Comparison of ENCODE assay signal across 24 cellular contexts in the genomic region with DNA sequence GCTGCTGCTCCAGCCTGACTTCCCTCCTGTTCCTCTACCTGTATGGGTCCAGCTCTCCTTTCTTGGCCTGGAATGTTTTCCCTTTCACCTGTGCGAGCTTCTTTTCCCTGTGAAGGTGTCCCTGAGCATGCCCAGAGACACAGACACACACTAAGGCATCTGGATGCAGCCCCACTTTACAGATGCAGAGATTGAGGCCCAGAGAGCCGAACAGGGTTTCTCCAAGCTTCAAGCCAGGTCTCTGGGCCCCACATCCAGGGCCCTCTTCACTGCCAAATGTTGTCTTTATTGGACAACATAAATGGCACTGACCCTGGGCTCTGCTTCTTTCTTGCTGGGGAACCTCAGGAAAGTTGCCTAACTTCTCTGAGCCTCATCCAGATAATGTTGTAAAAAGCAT.
A peak's percentile ranks its signal among the peaks of the same experiment; 100 is the strongest.
DNase-seq lines count a peak whose midpoint lies in the region; ATAC-seq, FAIRE-seq and TF ChIP-seq lines count a peak whose summit lies in the region.
"Had no signal": no experiment of that assay in that cellular context is flagged by ENCODE, and none has a peak within 500 bp of the region (broad histone marks: within the 10 kb centered on the region; RNA-seq: fewer than 3 reads in every experiment).

No MANE protein-coding gene starts in this region.

- H3K4me2 ChIP-seq in trophoblast cell (ENCODE audit: low read length): no peak overlapping the region
- H3K4me2 ChIP-seq: BLaER1 treated with 17β-estradiol and CSF1 and Interleukin-3, amounts not matched to agents 10 nM and 100 nM had no signal

- H3K9me3 ChIP-seq in esophagus muscularis mucosa: peaks cover 0 to 8% (median 7%) of the 10 kb centered on the region in 4 donors
- H3K9me3 ChIP-seq in trophoblast cell (ENCODE audit: insufficient read depth, low read depth, low read length): no peaks in the 10 kb centered on the region
- no peaks in the 10 kb centered on the region for H3K9me3 ChIP-seq in uterus
- H3K9me3 ChIP-seq: Caco-2, Peyer's patch, SJCRH30 had no signal

- H4K8ac ChIP-seq in trophoblast cell (ENCODE audit: low read depth, low read length): no peak overlapping the region

- ATAC-seq in Right ventricle myocardium superior (ENCODE audit: poor library complexity): no peak

- POLR2A ChIA-PET in HEK293T (lab: Yijun Ruan, JAX): no interaction called here

- H3K4me3 ChIP-seq in esophagus muscularis mucosa (no peak overlapping the region), trophoblast cell (ENCODE audit: low read depth, low read length) (no peak overlapping the region), uterus (no peak overlapping the region)
- H3K4me3 ChIP-seq: BLaER1 treated with 17β-estradiol and CSF1 and Interleukin-3, amounts not matched to agents 10 nM and 100 nM; Peyer's patch; SJCRH30 had no signal

- no peak overlapping the region for H3K23ac ChIP-seq in trophoblast cell (ENCODE audit: low read length)

- H2BK120ac ChIP-seq in trophoblast cell (ENCODE audit: insufficient read depth, low read length, poor library complexity): peak overlapping the region; percentile 33

- H3K27ac ChIP-seq in esophagus muscularis mucosa (replicated peaks in 1 of 4) (peak overlapping the region; percentile 60 to 71 (median 63)), trophoblast cell (ENCODE audit: low read depth, low read length) (no peak overlapping the region), uterus (peak overlapping the region; percentile 3 to 53)
- H3K27ac ChIP-seq: 22Rv1; BLaER1 treated with 17β-estradiol and CSF1 and Interleukin-3, amounts not matched to agents 10 nM and 100 nM; SJCRH30 had no signal

- H3K18ac ChIP-seq in trophoblast cell (ENCODE audit: low read length): no peak overlapping the region

- no peaks in the 10 kb centered on the region for H3K79me2 ChIP-seq in trophoblast cell (ENCODE audit: control insufficient read depth, insufficient read depth, low read length, poor library complexity)

- H2BK5ac ChIP-seq in trophoblast cell (ENCODE audit: low read depth, low read length, poor library complexity): peak overlapping the region; percentile 13

- no peak for TF ChIP-seq EP300 in esophagus muscularis mucosa (IDR thresholded peaks at IDR 0.05)

- peaks cover 10% of the 10 kb centered on the region for H3K79me1 ChIP-seq in trophoblast cell (ENCODE audit: low read length)

- CTCF ChIA-PET in HEK293T (lab: Yijun Ruan, JAX): no interaction called here

- H3K27me3 ChIP-seq in esophagus muscularis mucosa (no peaks in the 10 kb centered on the region), trophoblast cell (ENCODE audit: insufficient read depth, low read length) (no peaks in the 10 kb centered on the region), uterus (no peaks in the 10 kb centered on the region)
- H3K27me3 ChIP-seq: BLaER1 treated with 17β-estradiol and CSF1 and Interleukin-3, amounts not matched to agents 10 nM and 100 nM; Peyer's patch; SJCRH30 had no signal

- H3K36me3 ChIP-seq in esophagus muscularis mucosa: no peaks in the 10 kb centered on the region
- no peaks in the 10 kb centered on the region for H3K36me3 ChIP-seq in trophoblast cell (ENCODE audit: control insufficient read depth in 1 of 2, insufficient read depth in 2 of 2, low read length in 2 of 2)
- H3K36me3 ChIP-seq in uterus: no peaks in the 10 kb centered on the region
- H3K36me3 ChIP-seq: BLaER1 treated with 17β-estradiol and CSF1 and Interleukin-3, amounts not matched to agents 10 nM and 100 nM; Peyer's patch; SJCRH30 had no signal

- DNase-seq in Right ventricle myocardium superior: peak; percentile 44
- DNase-seq in cardiac septum (ENCODE audit: low spot score): no peak
- no peak for DNase-seq in esophagus muscularis mucosa (ENCODE audit: extremely low spot score)
- DNase-seq in trophoblast cell: no peak
- DNase-seq in uterus: no peak
- no peak for DNase-seq in NCI-H510A treated with DMSO at 0.1 percent for 48 hours (lab: John Stamatoyannopoulos, UW)
- DNase-seq in HEK293T (ENCODE audit: extremely low spot score): no peak
- DNase-seq in GM19239 (ENCODE audit: insufficient read length, low spot score): no peak
- DNase-seq: Caco-2; CD4-positive, alpha-beta memory T cell; DMS 273 treated with DMSO at 0.1 percent for 48 hours; DMS79 treated with DMSO at 0.1 percent for 48 hours; HCEC 1CT; IMR-90; NCI-H1105; NCI-H146; NCI-H2029; NCI-H345; NCI-H524 treated with DMSO at 0.1 percent for 48 hours; NCI-H82; Peyer's patch; SJCRH30 had no signal

- intact Hi-C loops in Right ventricle myocardium superior (cut with DNase I) (no loop called here), cardiac septum (cut with DNase I) (loop anchor here (10.0 kb wide), 1 partner anchor 356 kb away; no protein-coding TSS in a partner anchor), esophagus muscularis mucosa (cut with DNase I) (no loop called here), uterus (cut with DNase I; ENCODE audit: low total_unique reads) (no loop called here)

- TF ChIP-seq POLR2A in esophagus muscularis mucosa (IDR thresholded peaks at IDR 0.05; ENCODE audit: low read depth) (no peak), uterus (IDR thresholded peaks at IDR 0.05) (no peak)

- H3K4me1 ChIP-seq in esophagus muscularis mucosa (peaks cover 3 to 50% (median 36%) of the 10 kb centered on the region in 4 donors), trophoblast cell (ENCODE audit: control insufficient read depth in 1 of 2, insufficient read depth in 2 of 2, low read length in 2 of 2) (peaks cover 14% of the 10 kb centered on the region in 2 experiments), uterus (no peaks in the 10 kb centered on the region)

- H2AK5ac ChIP-seq in trophoblast cell (ENCODE audit: low read length): peak overlapping the region; percentile 64

- H3K4ac ChIP-seq in trophoblast cell (ENCODE audit: low read depth, low read length): no peak overlapping the region

- H3K9ac ChIP-seq in trophoblast cell (ENCODE audit: low read length): no peak overlapping the region
- H3K9ac ChIP-seq: BLaER1 treated with 17β-estradiol and CSF1 and Interleukin-3, amounts not matched to agents 10 nM and 100 nM had no signal

- TF ChIP-seq CTCF in esophagus muscularis mucosa (IDR thresholded peaks at IDR 0.05) (no peak), uterus (IDR thresholded peaks at IDR 0.05) (no peak)

- WGBS in esophagus muscularis mucosa: 100% methylated on average over 2 of the region's 2 CpGs
- no CpG with 5 or more reads among the region's 2 CpGs for WGBS in trophoblast cell (ENCODE audit: extremely low coverage, insufficient coverage, insufficient read length)

- H2BK12ac ChIP-seq in trophoblast cell (ENCODE audit: low read length): peak overlapping the region; percentile 78

- peak overlapping the region; percentile 37 for H4K91ac ChIP-seq in trophoblast cell (ENCODE audit: low read depth, low read length)

- H3K14ac ChIP-seq in trophoblast cell (ENCODE audit: low read length): no peak overlapping the region

- no peak overlapping the region for H4K12ac ChIP-seq in trophoblast cell (ENCODE audit: low read depth, low read length)

- H2AFZ ChIP-seq in trophoblast cell (ENCODE audit: insufficient read depth, low read length, poor library complexity): no peak overlapping the region

- no peak for FAIRE-seq in GM19239 (lab: Jason Lieb, UNC)

TF ChIP-seq in HEK293T, 16 proteins besides CTCF, POLR2A, EP300 and RAD21:
- no peak for TF ChIP-seq BHLHE40 (IDR thresholded peaks at IDR 0.05; ENCODE audit: borderline replicate concordance)
- no peak for TF ChIP-seq TARDBP (IDR thresholded peaks at IDR 0.05)
- TF ChIP-seq ARNT (IDR thresholded peaks at IDR 0.05): no peak
- no peak for TF ChIP-seq L3MBTL2 (conservative IDR thresholded peaks at IDR 0.05)
- TF ChIP-seq FOXA1 (IDR thresholded peaks at IDR 0.05): no peak
- TF ChIP-seq NFRKB (IDR thresholded peaks at IDR 0.05): no peak
- TF ChIP-seq HDGF (IDR thresholded peaks at IDR 0.05; ENCODE audit: borderline replicate concordance): no peak
- TF ChIP-seq LEF1 (IDR thresholded peaks at IDR 0.05; ENCODE audit: borderline replicate concordance): no peak
- no peak for TF ChIP-seq FOXK2 (IDR thresholded peaks at IDR 0.05)
- TF ChIP-seq CTBP1 (IDR thresholded peaks at IDR 0.05; ENCODE audit: borderline replicate concordance): no peak
- TF ChIP-seq ZNF384 (IDR thresholded peaks at IDR 0.05): no peak
- TF ChIP-seq, protein P1, sequence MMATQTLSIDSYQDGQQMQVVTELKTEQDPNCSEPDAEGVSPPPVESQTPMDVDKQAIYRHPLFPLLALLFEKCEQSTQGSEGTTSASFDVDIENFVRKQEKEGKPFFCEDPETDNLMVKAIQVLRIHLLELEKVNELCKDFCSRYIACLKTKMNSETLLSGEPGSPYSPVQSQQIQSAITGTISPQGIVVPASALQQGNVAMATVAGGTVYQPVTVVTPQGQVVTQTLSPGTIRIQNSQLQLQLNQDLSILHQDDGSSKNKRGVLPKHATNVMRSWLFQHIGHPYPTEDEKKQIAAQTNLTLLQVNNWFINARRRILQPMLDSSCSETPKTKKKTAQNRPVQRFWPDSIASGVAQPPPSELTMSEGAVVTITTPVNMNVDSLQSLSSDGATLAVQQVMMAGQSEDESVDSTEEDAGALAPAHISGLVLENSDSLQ (IDR thresholded peaks at IDR 0.05): no peak
TF ChIP-seq in HEK293T: peak in this region for 0.
